18 cellular contexts compared by ENCODE assay signal in the genomic region with DNA sequence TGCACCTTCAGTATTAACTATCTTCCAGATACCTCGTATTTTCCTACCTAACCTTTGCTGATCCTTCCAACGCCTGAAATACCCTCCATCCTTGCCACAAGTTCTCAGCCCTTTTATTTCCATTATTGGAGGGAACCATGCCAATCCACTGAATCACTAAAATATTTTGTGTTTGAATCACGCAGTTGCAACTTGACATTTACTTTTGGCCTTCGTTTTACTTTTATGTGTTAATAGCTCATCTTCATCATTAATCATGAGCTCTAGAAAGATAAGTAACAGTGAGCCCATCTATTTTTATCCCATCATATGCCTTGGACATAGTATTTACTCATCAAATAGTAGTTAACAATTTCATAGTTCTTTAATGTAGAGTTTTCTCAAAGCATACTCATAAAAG.
DNase-seq lines count a peak whose midpoint lies in the region; ATAC-seq, FAIRE-seq and TF ChIP-seq lines count a peak whose summit lies in the region.
"Had no signal": no experiment of that assay in that cellular context is flagged by ENCODE, and none has a peak within 500 bp of the region (broad histone marks: within the 10 kb centered on the region; RNA-seq: fewer than 3 reads in every experiment).

No MANE protein-coding gene starts in this region.

- no peak for TF ChIP-seq POLR2A in GM12891 (IDR thresholded peaks at IDR 0.05; ENCODE audit: low read depth, low read length)

- H3F3A ChIP-seq in PC-3 (ENCODE audit: low read length, unreplicated experiment): no peaks in the 10 kb centered on the region

- no peak overlapping the region for H3K9ac ChIP-seq in PC-3 (ENCODE audit: low read length)
- H3K9ac ChIP-seq in mammary epithelial cell (ENCODE audit: insufficient read depth, low read length): no peak overlapping the region

- in situ Hi-C loops in Caki2 (cut with HindIII; ENCODE audit: low pct_unique_long_range_greater_than_20kb, low sequenced_read_pairs): no loop called here
- in situ Hi-C loops in mammary epithelial cell (cut with MboI; ENCODE audit: low sequenced_read_pairs in 2 of 2): no loop called here

- ATAC-seq in PC-3: peak; percentile 36
- no peak for ATAC-seq in stimulated activated effector memory CD8-positive, alpha-beta T cell treated with anti-CD3 and anti-CD28 coated beads, Interleukin-12 subunit alpha, Interleukin-12 subunit beta, amount 100 ng/mL, for 72 hours
- ATAC-seq: right lobe of liver; stimulated activated naive CD8-positive, alpha-beta T cell treated with anti-CD3 and anti-CD28 coated beads, Interleukin-15, Interleukin-2, amounts not matched to agents 100 U/mL and 50 U/mL, for 24 hours had no signal

- peaks cover 39% of the 10 kb centered on the region for H3K4me1 ChIP-seq in PC-3 (ENCODE audit: insufficient read depth, low read length)
- peaks cover 10% of the 10 kb centered on the region for H3K4me1 ChIP-seq in mammary epithelial cell (ENCODE audit: insufficient read depth, low read length)
- H3K4me1 ChIP-seq: colonic mucosa, left ventricle myocardium inferior, right lobe of liver had no signal

- H4K20me1 ChIP-seq in PC-3 (ENCODE audit: low read length) (no peaks in the 10 kb centered on the region), mammary epithelial cell (ENCODE audit: insufficient read depth, low read length) (no peaks in the 10 kb centered on the region)

- intact Hi-C loops in PC-3 (cut with micrococcal nuclease) (no loop called here), mammary epithelial cell (cut with micrococcal nuclease) (no loop called here)

- H3K4me2 ChIP-seq in PC-3 (ENCODE audit: low read length) (peak overlapping the region; percentile 25), mammary epithelial cell (ENCODE audit: insufficient read depth, low read depth, low read length) (peak overlapping the region; percentile 12)

- H3K36me3 ChIP-seq in PC-3 (ENCODE audit: low read depth, low read length): no peaks in the 10 kb centered on the region
- H3K36me3 ChIP-seq in mammary epithelial cell (ENCODE audit: insufficient read depth, low read length): no peaks in the 10 kb centered on the region
- no peaks in the 10 kb centered on the region for H3K36me3 ChIP-seq in WERI-Rb-1
- H3K36me3 ChIP-seq: colonic mucosa, left ventricle myocardium inferior, right lobe of liver had no signal

- H3K27ac Mint-ChIP-seq in stimulated activated effector memory CD8-positive, alpha-beta T cell treated with anti-CD3 and anti-CD28 coated beads, Interleukin-12 subunit alpha, Interleukin-12 subunit beta, amount 100 ng/mL, for 72 hours: no peak overlapping the region
- H3K27ac Mint-ChIP-seq: type B pancreatic cell had no signal

- peak; percentile 2 for DNase-seq in Caki2 (ENCODE audit: low read depth)
- peak; percentile 91 for DNase-seq in PC-3
- peak; percentile 33 for DNase-seq in mammary epithelial cell
- peak; percentile 73 for DNase-seq in iris pigment epithelial cell (ENCODE audit: low read depth)
- no peak for DNase-seq in DMS 273 treated with DMSO at 0.1 percent for 48 hours (lab: John Stamatoyannopoulos, UW)
- no peak for DNase-seq in stimulated activated effector memory CD8-positive, alpha-beta T cell treated with anti-CD3 and anti-CD28 coated beads, Interleukin-12 subunit alpha, Interleukin-12 subunit beta, amount 100 ng/mL, for 72 hours (ENCODE audit: low spot score in 2 of 2)
- no peak for DNase-seq in WERI-Rb-1
- no peak for DNase-seq in GM12891 (ENCODE audit: insufficient read length, low spot score)
- DNase-seq: activated naive CD4-positive, alpha-beta T cell treated with Interleukin-2 at 50 U/mL for 16 hours; anterior cingulate cortex; colonic mucosa; left ventricle myocardium inferior; NCI-H1436; occipital lobe; right lobe of liver; RPMI8226; stimulated activated naive CD8-positive, alpha-beta T cell treated with anti-CD3 and anti-CD28 coated beads, Interleukin-15, Interleukin-2, amounts not matched to agents 100 U/mL and 50 U/mL, for 24 hours had no signal

- H3K27me3 ChIP-seq in PC-3 (ENCODE audit: low read length) (no peaks in the 10 kb centered on the region), mammary epithelial cell (ENCODE audit: insufficient read depth, low read length) (no peaks in the 10 kb centered on the region), WERI-Rb-1 (ENCODE audit: insufficient read depth, low read depth, severe bottlenecking) (no peaks in the 10 kb centered on the region)
- H3K27me3 ChIP-seq: colonic mucosa, right lobe of liver had no signal

- FAIRE-seq in GM12891 (lab: Jason Lieb, UNC): no peak

- no peaks in the 10 kb centered on the region for H3K79me2 ChIP-seq in PC-3 (ENCODE audit: low read length)
- H3K79me2 ChIP-seq in mammary epithelial cell (ENCODE audit: insufficient read depth, low read length): no peaks in the 10 kb centered on the region

- WGBS in mammary epithelial cell (ENCODE audit: low coverage, missing lambda C conversion rate): 45% methylated on average over 4 of the region's 4 CpGs

- H3K9me3 ChIP-seq in PC-3 (ENCODE audit: low read length): no peaks in the 10 kb centered on the region
- no peaks in the 10 kb centered on the region for H3K9me3 ChIP-seq in mammary epithelial cell (replicated peaks; ENCODE audit: insufficient read depth, low read length)
- no peaks in the 10 kb centered on the region for H3K9me3 ChIP-seq in WERI-Rb-1 (ENCODE audit: severe bottlenecking)
- H3K9me3 ChIP-seq: colonic mucosa, left ventricle myocardium inferior, right lobe of liver had no signal

- no peak overlapping the region for H3K4me3 Mint-ChIP-seq in stimulated activated effector memory CD8-positive, alpha-beta T cell treated with anti-CD3 and anti-CD28 coated beads, Interleukin-12 subunit alpha, Interleukin-12 subunit beta, amount 100 ng/mL, for 72 hours
- H3K4me3 Mint-ChIP-seq: type B pancreatic cell had no signal

- CTCF ChIA-PET in PC-3 (lab: Charles Lee): no interaction called here
- CTCF ChIA-PET in mammary epithelial cell (lab: Charles Lee; ENCODE audit: low non-redundant PET): interaction anchor here (0.6 kb wide), 1 partner anchor 21 kb away, joined by 3 read pairs; no protein-coding TSS in a partner anchor

- H3K9me2 ChIP-seq in PC-3 (replicated peaks; ENCODE audit: low read length): no peaks in the 10 kb centered on the region

- peaks cover 8% of the 10 kb centered on the region for H3K9me3 Mint-ChIP-seq in stimulated activated effector memory CD8-positive, alpha-beta T cell treated with anti-CD3 and anti-CD28 coated beads, Interleukin-12 subunit alpha, Interleukin-12 subunit beta, amount 100 ng/mL, for 72 hours
- H3K9me3 Mint-ChIP-seq: type B pancreatic cell had no signal

- no peaks in the 10 kb centered on the region for H3K36me3 Mint-ChIP-seq in stimulated activated effector memory CD8-positive, alpha-beta T cell treated with anti-CD3 and anti-CD28 coated beads, Interleukin-12 subunit alpha, Interleukin-12 subunit beta, amount 100 ng/mL, for 72 hours
- H3K36me3 Mint-ChIP-seq: type B pancreatic cell had no signal

- dilution Hi-C loops in mammary epithelial cell (cut with HindIII; ENCODE audit: low sequenced_read_pairs): no loop called here

- POLR2A ChIA-PET in PC-3 (lab: Charles Lee; ENCODE audit: unreplicated experiment): no interaction called here

- H3K4me1 Mint-ChIP-seq in stimulated activated effector memory CD8-positive, alpha-beta T cell treated with anti-CD3 and anti-CD28 coated beads, Interleukin-12 subunit alpha, Interleukin-12 subunit beta, amount 100 ng/mL, for 72 hours: no peaks in the 10 kb centered on the region

- H3K4me3 ChIP-seq in PC-3 (ENCODE audit: low read length): no peak overlapping the region
- no peak overlapping the region for H3K4me3 ChIP-seq in mammary epithelial cell (replicated peaks in 1 of 3; ENCODE audit: insufficient read depth in 1 of 3, low read depth in 2 of 3, low read length in 3 of 3)
- H3K4me3 ChIP-seq in WERI-Rb-1 (ENCODE audit: low read depth, low read length): no peak overlapping the region
- H3K4me3 ChIP-seq: colonic mucosa, left ventricle myocardium inferior, right lobe of liver had no signal

- BruUV-seq in PC-3 (replicated peaks; lab: Mats Ljungman, UMichigan) (no TSS peak), mammary epithelial cell (replicated peaks; lab: Mats Ljungman, UMichigan) (no TSS peak)

- TF ChIP-seq CTCF in PC-3 (conservative IDR thresholded peaks at IDR 0.05; ENCODE audit: low read depth, low read length): no peak
- no peak for TF ChIP-seq CTCF in mammary epithelial cell (conservative IDR thresholded peaks at IDR 0.05 in 1 of 2, IDR thresholded peaks at IDR 0.05 in 1 of 2; ENCODE audit: extremely low read depth in 1 of 2, insufficient read depth in 1 of 2, low read depth in 1 of 2, low read length in 2 of 2)
- TF ChIP-seq CTCF in WERI-Rb-1 (IDR thresholded peaks at IDR 0.05; ENCODE audit: low read depth, low read length): no peak

- H3K27ac ChIP-seq in PC-3 (ENCODE audit: low read length) (peak overlapping the region; percentile 16; the same call in 1 of the 2 replicates), mammary epithelial cell (ENCODE audit: insufficient read depth, low read depth, low read length) (no peak overlapping the region), WERI-Rb-1 (no peak overlapping the region)
- H3K27ac ChIP-seq: colonic mucosa, left ventricle myocardium inferior, right lobe of liver had no signal

- H2AFZ ChIP-seq in PC-3 (ENCODE audit: low read length) (no peak overlapping the region), mammary epithelial cell (ENCODE audit: low read depth, low read length) (no peak overlapping the region)

TF ChIP-seq in GM12891, 5 proteins besides CTCF, POLR2A, EP300 and RAD21:
- TF ChIP-seq SPI1 (IDR thresholded peaks at IDR 0.05; ENCODE audit: low read depth, low read length): no peak

Comparison
In these comparisons a context has a peak if more than half of its experiments do, and no peak if none do; other contexts are left out.
1. DNase-seq: peak in Caki2 (single experiment), PC-3 (single experiment), mammary epithelial cell (single experiment) and iris pigment epithelial cell (single experiment); none in DMS 273 treated with DMSO at 0.1 percent for 48 hours (single experiment), stimulated activated effector memory CD8-positive, alpha-beta T cell treated with anti-CD3 and anti-CD28 coated beads, Interleukin-12 subunit alpha, Interleukin-12 subunit beta, amount 100 ng/mL, for 72 hours (0 of 2), WERI-Rb-1 (single experiment) and GM12891 (single experiment).